Comparison of ENCODE assay signal across 1 cellular context in genomic region chr4:67809502-67809901, GRCh38.
TF ChIP-seq lines count a peak whose summit lies in the region.

No MANE protein-coding gene starts in this region.

TF ChIP-seq in GM23338, 12 proteins besides CTCF, POLR2A, EP300 and RAD21 (continued from another document):
- TF ChIP-seq ZNF462 (CRISPR knock-in tag; IDR thresholded peaks at IDR 0.05): no peak
- no peak for TF ChIP-seq JUNB (IDR thresholded peaks at IDR 0.05; ENCODE audit: unreplicated experiment)
- TF ChIP-seq ZNF114 (CRISPR knock-in tag; IDR thresholded peaks at IDR 0.05): no peak
